ENCODE assay signal across 20 cellular contexts in the genomic region with DNA sequence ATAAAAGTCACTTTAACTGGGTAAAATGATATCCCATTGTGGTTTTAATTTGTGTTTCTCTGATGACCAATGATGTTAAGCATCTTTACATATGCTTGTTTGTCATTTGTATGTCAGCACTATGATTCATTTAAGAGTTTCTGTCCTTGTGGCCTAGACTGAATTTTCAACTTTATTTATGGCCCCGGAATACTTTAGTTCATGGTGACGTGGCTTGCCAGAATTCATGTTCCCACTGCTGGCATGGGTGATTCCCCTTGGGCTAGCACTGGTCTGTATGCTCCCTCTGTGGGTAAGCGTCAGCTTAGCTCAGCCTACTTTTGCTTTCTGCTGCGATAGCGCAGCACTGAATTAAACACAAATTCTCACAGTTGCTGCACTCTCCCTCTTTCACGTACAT.
DNase-seq lines count a peak whose midpoint lies in the region; ATAC-seq and TF ChIP-seq lines count a peak whose summit lies in the region.
"Had no signal": no experiment of that assay in that cellular context is flagged by ENCODE, and none has a peak within 500 bp of the region (broad histone marks: within the 10 kb centered on the region; RNA-seq: fewer than 3 reads in every experiment).

No MANE protein-coding gene starts in this region.

- H4K8ac ChIP-seq in mesenchymal stem cell (ENCODE audit: low read length): no peak overlapping the region

- H2BK120ac ChIP-seq in mesenchymal stem cell (ENCODE audit: low read depth, low read length): no peak overlapping the region

- H3K9me3 ChIP-seq in mesenchymal stem cell (ENCODE audit: control insufficient read depth, low read length) (no peaks in the 10 kb centered on the region), colonic mucosa (no peaks in the 10 kb centered on the region)
- H3K9me3 ChIP-seq: BE2C, HAP-1 had no signal

- H2BK15ac ChIP-seq in mesenchymal stem cell (ENCODE audit: low read depth, poor library complexity, severe bottlenecking): no peak overlapping the region

- TF ChIP-seq CTCF in colonic mucosa (IDR thresholded peaks at IDR 0.05): no peak

- 66% methylated on average over 6 of the region's 6 CpGs for WGBS in mesenchymal stem cell

- no peak overlapping the region for H2BK12ac ChIP-seq in mesenchymal stem cell (ENCODE audit: low read length in 2 of 2)

- H2AFZ ChIP-seq in mesenchymal stem cell (ENCODE audit: low read depth, low read length): no peak overlapping the region

- H3K27me3 ChIP-seq in mesenchymal stem cell (ENCODE audit: control insufficient read depth in 1 of 2, insufficient read depth in 1 of 2, low read length in 2 of 2) (no peaks in the 10 kb centered on the region), colonic mucosa (no peaks in the 10 kb centered on the region)
- H3K27me3 ChIP-seq: BE2C, left lung, stomach, uterus had no signal

- H2BK5ac ChIP-seq in mesenchymal stem cell (ENCODE audit: low read depth, low read length, poor library complexity, severe bottlenecking): no peak overlapping the region

- H3K18ac ChIP-seq in mesenchymal stem cell (ENCODE audit: low read depth in 1 of 2, low read length in 2 of 2): no peak overlapping the region

- no peak overlapping the region for H2AK5ac ChIP-seq in mesenchymal stem cell (ENCODE audit: low read length, severe bottlenecking)

- H3K14ac ChIP-seq in mesenchymal stem cell (ENCODE audit: low read length in 2 of 2): no peak overlapping the region

- H3K9ac ChIP-seq in mesenchymal stem cell (ENCODE audit: low read length): no peak overlapping the region
- no peak overlapping the region for H3K9ac ChIP-seq in colonic mucosa (ENCODE audit: low read depth in 2 of 2, low read length in 2 of 2)

- no peaks in the 10 kb centered on the region for H3K79me1 ChIP-seq in mesenchymal stem cell (replicated peaks; ENCODE audit: low read length, poor library complexity, severe bottlenecking)

- H3K4me1 ChIP-seq in mesenchymal stem cell (ENCODE audit: control insufficient read depth, insufficient read depth, low read depth, low read length): no peaks in the 10 kb centered on the region
- H3K4me1 ChIP-seq in colonic mucosa: no peaks in the 10 kb centered on the region
- H3K4me1 ChIP-seq: BE2C, HAP-1, left lung, stomach, uterus had no signal

- no peak overlapping the region for H3K4me2 ChIP-seq in mesenchymal stem cell (ENCODE audit: low read length, poor library complexity, severe bottlenecking)

- H4K91ac ChIP-seq in mesenchymal stem cell (ENCODE audit: low read length): no peak overlapping the region

- in situ Hi-C loops in ACHN (cut with HindIII; ENCODE audit: low pct_ligation_motif_present, low pct_unique_long_range_greater_than_20kb, low sequenced_read_pairs): no loop called here

- H3K4me3 ChIP-seq in mesenchymal stem cell (ENCODE audit: insufficient read depth in 1 of 2, low read depth in 1 of 2, low read length in 2 of 2): no peak overlapping the region
- no peak overlapping the region for H3K4me3 ChIP-seq in colonic mucosa
- H3K4me3 ChIP-seq: HAP-1, left lung, stomach, uterus had no signal

- intact Hi-C loops in colonic mucosa (cut with DNase I): no loop called here

- peak; percentile 67 for DNase-seq in AG20443 (ENCODE audit: low spot score)
- peak; percentile 95 for DNase-seq in HS-5 (ENCODE audit: low read depth)
- DNase-seq in amniotic stem cell (lab: John Stamatoyannopoulos, UW): peak; percentile 29
- peak; percentile 69 for DNase-seq in mesenchymal stem cell
- DNase-seq in ACHN: no peak
- DNase-seq in colonic mucosa: no peak
- DNase-seq: BE2C; left lung; NCI-H1694; NCI-H226; nucleus accumbens; Right ventricle myocardium superior; stimulated activated CD4-positive, alpha-beta T cell treated with anti-CD3 and anti-CD28 coated beads, Interleukin-1b, Interleukin-23, amount 100 ng/mL, for 48 hours; stomach; uterus had no signal

- ATAC-seq in GM21576 (IDR thresholded peaks at IDR 0.05; ENCODE audit: unreplicated experiment) (no peak), GM21526 (IDR thresholded peaks at IDR 0.05; ENCODE audit: low FRiP score, unreplicated experiment) (no peak)
- ATAC-seq: activated T-helper 17 cell treated with anti-CD3 and anti-CD28 coated beads, Interleukin-2, amount 50 U/mL, for 72 hours; left lung; sciatic nerve had no signal

- no peak overlapping the region for H3K23ac ChIP-seq in mesenchymal stem cell (ENCODE audit: low read length in 2 of 2)

- H3K4ac ChIP-seq in mesenchymal stem cell (ENCODE audit: low read depth in 1 of 2, low read length in 2 of 2): no peak overlapping the region

- H3K36me3 ChIP-seq in mesenchymal stem cell (ENCODE audit: control insufficient read depth in 1 of 2, insufficient read depth in 2 of 2, low read depth in 1 of 2, low read length in 2 of 2) (no peaks in the 10 kb centered on the region), colonic mucosa (no peaks in the 10 kb centered on the region)
- H3K36me3 ChIP-seq: BE2C, HAP-1, left lung, stomach, uterus had no signal

- H3K27ac ChIP-seq in mesenchymal stem cell (ENCODE audit: low read length, poor library complexity, severe bottlenecking): no peak overlapping the region
- no peak overlapping the region for H3K27ac ChIP-seq in colonic mucosa
- H3K27ac ChIP-seq: left lung, stomach, uterus had no signal

Comparison
In these comparisons a context has a peak if more than half of its experiments do, and no peak if none do; other contexts are left out.
1. DNase-seq: peak in AG20443 (single experiment), HS-5 (single experiment), amniotic stem cell (single experiment) and mesenchymal stem cell (single experiment); none in ACHN (single experiment) and colonic mucosa (single experiment).